ENCODE assay signal across 9 cellular contexts in genomic region chr5:172741206-172741582, GRCh38. TPM values are rescaled to one million over a fixed set of nuclear protein-coding genes. Genes with fewer than 3 reads are reported as not detected.
DNase-seq lines count a peak whose midpoint lies in the region; ATAC-seq and TF ChIP-seq lines count a peak whose summit lies in the region.
"Had no signal": no experiment of that assay in that cellular context is flagged by ENCODE, and none has a peak within 500 bp of the region (broad histone marks: within the 10 kb centered on the region; RNA-seq: fewer than 3 reads in every experiment).

No MANE protein-coding gene starts in this region.

- peak overlapping the region; percentile 67 to 95 (median 82) for H3K27ac ChIP-seq in heart left ventricle
- peak overlapping the region; percentile 82 to 88 (median 85) for H3K27ac ChIP-seq in upper lobe of left lung

- H3K4me3 Mint-ChIP-seq in central memory CD8-positive, alpha-beta T cell, result no peak overlapping the region
- no peak overlapping the region for H3K4me3 Mint-ChIP-seq in naive thymus-derived CD8-positive, alpha-beta T cell

- TF ChIP-seq CTCF in heart left ventricle (IDR thresholded peaks at IDR 0.05), result no peak
- no peak for TF ChIP-seq CTCF in upper lobe of left lung (IDR thresholded peaks at IDR 0.05)

- 47 to 63% (median 56%) methylated on average over 1 of the region's 1 CpG for WGBS in heart left ventricle, 4 donors
- 67 to 71% methylated on average over 1 of the region's 1 CpG for WGBS in upper lobe of left lung, 2 donors

- peaks cover 15% of the 10 kb centered on the region for H3K4me1 Mint-ChIP-seq in central memory CD8-positive, alpha-beta T cell
- peaks cover 1 to 27% (median 6%) of the 10 kb centered on the region in 4 donors for H3K4me1 Mint-ChIP-seq in naive thymus-derived CD8-positive, alpha-beta T cell

- TF ChIP-seq POLR2A in heart left ventricle (IDR thresholded peaks at IDR 0.05) (no peak), upper lobe of left lung (IDR thresholded peaks at IDR 0.05) (no peak)

- H3K27me3 Mint-ChIP-seq in central memory CD8-positive, alpha-beta T cell, result no peaks in the 10 kb centered on the region
- H3K27me3 Mint-ChIP-seq in naive thymus-derived CD8-positive, alpha-beta T cell, result peaks cover 0 to 4% (median 0%) of the 10 kb centered on the region in 5 donors

- ATAC-seq in heart left ventricle (no peak), upper lobe of left lung (ENCODE audit: low FRiP score in 2 of 2) (no peak), HG02610 (IDR thresholded peaks at IDR 0.05; ENCODE audit: unreplicated experiment) (no peak), GM21529 (IDR thresholded peaks at IDR 0.05; ENCODE audit: unreplicated experiment) (no peak)
- ATAC-seq in central memory CD8-positive, alpha-beta T cell (replicated peaks; ENCODE audit: extremely low read depth, poor library complexity, severe bottlenecking), result no peak
- no peak for ATAC-seq in naive thymus-derived CD8-positive, alpha-beta T cell

- POLR2A ChIA-PET in naive thymus-derived CD8-positive, alpha-beta T cell (lab: Charles Lee), result no interaction called here

- peak overlapping the region; percentile 19 for H3K27ac Mint-ChIP-seq in central memory CD8-positive, alpha-beta T cell (ENCODE audit: low read depth)
- peak overlapping the region in 6 of 10 donors; percentile 34 to 77 (median 52) for H3K27ac Mint-ChIP-seq in naive thymus-derived CD8-positive, alpha-beta T cell

- no peaks in the 10 kb centered on the region for H3K36me3 Mint-ChIP-seq in central memory CD8-positive, alpha-beta T cell (ENCODE audit: insufficient read depth)
- no peaks in the 10 kb centered on the region for H3K36me3 Mint-ChIP-seq in naive thymus-derived CD8-positive, alpha-beta T cell

- H3K36me3 ChIP-seq in heart left ventricle (no peaks in the 10 kb centered on the region), upper lobe of left lung (no peaks in the 10 kb centered on the region)

- H3K9me3 ChIP-seq in heart left ventricle (no peaks in the 10 kb centered on the region), upper lobe of left lung (no peaks in the 10 kb centered on the region)

- peaks cover 0 to 49% (median 15%) of the 10 kb centered on the region in 12 donors for H3K4me1 ChIP-seq in heart left ventricle
- H3K4me1 ChIP-seq in upper lobe of left lung, result peaks cover 8 to 38% (median 33%) of the 10 kb centered on the region in 4 donors

- no peak for TF ChIP-seq EP300 in upper lobe of left lung (IDR thresholded peaks at IDR 0.05)

- DNase-seq in heart left ventricle (no peak), cardiac septum (ENCODE audit: low spot score) (no peak), upper lobe of left lung (no peak), dermis blood vessel endothelial cell (no peak)
- no peak for DNase-seq in central memory CD8-positive, alpha-beta T cell (ENCODE audit: low spot score in 2 of 2)
- DNase-seq in naive thymus-derived CD8-positive, alpha-beta T cell, result no peak
- DNase-seq: NCI-H146 had no signal

- H3K27me3 ChIP-seq in heart left ventricle (no peaks in the 10 kb centered on the region), upper lobe of left lung (no peaks in the 10 kb centered on the region)

- H3K9me3 Mint-ChIP-seq in central memory CD8-positive, alpha-beta T cell, result no peaks in the 10 kb centered on the region
- H3K9me3 Mint-ChIP-seq in naive thymus-derived CD8-positive, alpha-beta T cell, result no peaks in the 10 kb centered on the region

- intact Hi-C loops in heart left ventricle (cut with DNase I) (no loop called here), cardiac septum (cut with DNase I) (no loop called here)

- no peak overlapping the region for H3K4me3 ChIP-seq in heart left ventricle
- H3K4me3 ChIP-seq in upper lobe of left lung, result no peak overlapping the region

RNA-seq across cellular contexts. Expression of gene DUSP1, which starts 29.8 kb away (rescaled TPM):
- total RNA-seq in heart left ventricle, result 100 to 1,000 TPM in 4 of 9 donors, 10 to 100 TPM in 5; 39.9 to 335 (median 78.2) TPM
- polyA plus RNA-seq in heart left ventricle, result 100 to 1,000 TPM in 1 of 2 donors, 10 to 100 TPM in 1; 24.3 to 116 TPM
- total RNA-seq in cardiac septum, result 49.9 TPM
- 10 to 100 TPM; 23.5 to 24.1 TPM for total RNA-seq in naive thymus-derived CD8-positive, alpha-beta T cell
- polyA plus RNA-seq in naive thymus-derived CD8-positive, alpha-beta T cell, result 100 to 1,000 TPM; 102 to 660 (median 258) TPM
- 1,000 to 10,000 TPM in 3 of 6 donors, 100 to 1,000 TPM in 3; 568 to 1,492 (median 904) TPM for total RNA-seq in upper lobe of left lung
- 105 and 303 TPM in 2 replicates for total RNA-seq in dermis blood vessel endothelial cell
